15 cellular contexts compared by ENCODE assay signal in genomic region chr19:44972802-44973201, GRCh38. TPM values are rescaled to one million over a fixed set of nuclear protein-coding genes. Genes with fewer than 3 reads are reported as not detected.
A peak's percentile ranks its signal among the peaks of the same experiment; 100 is the strongest.
DNase-seq lines count a peak whose midpoint lies in the region; TF ChIP-seq lines count a peak whose summit lies in the region.
"Had no signal": no experiment of that assay in that cellular context is flagged by ENCODE, and none has a peak within 500 bp of the region (broad histone marks: within the 10 kb centered on the region; RNA-seq: fewer than 3 reads in every experiment).

No MANE protein-coding gene starts in this region.

- H3K27me3 Mint-ChIP-seq in neural progenitor cell (ENCODE audit: insufficient read depth, low read depth) (no peaks in the 10 kb centered on the region), endothelial cell (ENCODE audit: unreplicated experiment) (peaks cover 6% of the 10 kb centered on the region)
- H3K27me3 Mint-ChIP-seq: B cell had no signal

- H3K4me2 ChIP-seq in BLaER1 (no peak overlapping the region), neural progenitor cell (no peak overlapping the region)

- no peaks in the 10 kb centered on the region for H3K79me2 ChIP-seq in neural progenitor cell (ENCODE audit: low read depth)

- H2AFZ ChIP-seq in neural progenitor cell (replicated peaks) = no peak overlapping the region
- H2AFZ ChIP-seq: GM23248 had no signal

- H3K27ac ChIP-seq in BLaER1 (no peak overlapping the region), RWPE1 (0 out of 2 replicates have a peak overlapping the region, but pooled peaks have one; percentile 8), neural progenitor cell (no peak overlapping the region)
- H3K27ac ChIP-seq: C4-2B, GM23248 had no signal

- H3K36me3 ChIP-seq in BLaER1 (peaks cover 91% of the 10 kb centered on the region), neural progenitor cell (no peaks in the 10 kb centered on the region)

- H3K9ac ChIP-seq in BLaER1 (peak overlapping the region; percentile 33; the same call in 1 of the 2 replicates), neural progenitor cell (peak overlapping the region; percentile 13)
- H3K9ac ChIP-seq: GM23248 had no signal

- TF ChIP-seq CTCF in RWPE1 (conservative IDR thresholded peaks at IDR 0.05; ENCODE audit: low read depth) = no peak
- TF ChIP-seq CTCF in neural progenitor cell (IDR thresholded peaks at IDR 0.05) = no peak
- no peak for TF ChIP-seq CTCF in endothelial cell (IDR thresholded peaks at IDR 0.05; ENCODE audit: unreplicated experiment)

- H3K27ac Mint-ChIP-seq in neural progenitor cell (no peak overlapping the region), endothelial cell (ENCODE audit: unreplicated experiment) (no peak overlapping the region)
- H3K27ac Mint-ChIP-seq: CD8-positive, alpha-beta T cell had no signal

- no peaks in the 10 kb centered on the region for H3F3A ChIP-seq in neural progenitor cell (ENCODE audit: low read depth)

- DNase-seq in KBM-7 = peak; percentile 11
- no peak for DNase-seq in RWPE1 (ENCODE audit: low spot score)
- no peak for DNase-seq in neural progenitor cell (ENCODE audit: low spot score)
- no peak for DNase-seq in endothelial cell (ENCODE audit: low spot score)
- DNase-seq in activated effector memory CD4-positive, alpha-beta T cell treated with anti-CD3 and anti-CD28 coated beads, Interleukin-2, amount 50 U/mL, for 16 hours = no peak
- no peak for DNase-seq in NCI-H1930 (lab: John Stamatoyannopoulos, UW)
- DNase-seq: CD8-positive, alpha-beta T cell; COR-L47; DMS153; DMS79 treated with DMSO at 0.1 percent for 48 hours; EL; GM23248 had no signal

- CTCF ChIA-PET in RWPE1 (lab: Yijun Ruan, JAX) = no interaction called here

- H3K9me3 ChIP-seq in BLaER1 = no peaks in the 10 kb centered on the region
- H3K9me3 ChIP-seq in neural progenitor cell (ENCODE audit: low read depth) = no peaks in the 10 kb centered on the region

- H4K20me1 ChIP-seq in BLaER1 (peaks cover 31% of the 10 kb centered on the region), neural progenitor cell (ENCODE audit: low read depth) (no peaks in the 10 kb centered on the region)

- POLR2A ChIA-PET in RWPE1 (lab: Yijun Ruan, JAX; ENCODE audit: low non-redundant PET) = interaction anchor here (0.6 kb wide), 1 partner anchor 766 kb away, joined by 3 read pairs; no protein-coding TSS in a partner anchor

- H3K27me3 ChIP-seq in BLaER1 (no peaks in the 10 kb centered on the region), neural progenitor cell (no peaks in the 10 kb centered on the region)

- peaks cover 15% of the 10 kb centered on the region for H3K36me3 Mint-ChIP-seq in neural progenitor cell
- peaks cover 35% of the 10 kb centered on the region for H3K36me3 Mint-ChIP-seq in endothelial cell (ENCODE audit: low read depth, unreplicated experiment)

- H3K4me1 Mint-ChIP-seq in neural progenitor cell = no peaks in the 10 kb centered on the region
- H3K4me1 Mint-ChIP-seq in endothelial cell (ENCODE audit: unreplicated experiment) = no peaks in the 10 kb centered on the region

- H3K4me3 ChIP-seq in BLaER1 (no peak overlapping the region), neural progenitor cell (no peak overlapping the region)
- H3K4me3 ChIP-seq: GM23248 had no signal

- H3K9me3 Mint-ChIP-seq in neural progenitor cell (no peaks in the 10 kb centered on the region), endothelial cell (ENCODE audit: unreplicated experiment) (no peaks in the 10 kb centered on the region)
- H3K9me3 Mint-ChIP-seq: CD8-positive, alpha-beta T cell had no signal

- no peaks in the 10 kb centered on the region for H3K4me1 ChIP-seq in BLaER1
- no peaks in the 10 kb centered on the region for H3K4me1 ChIP-seq in neural progenitor cell

- in situ Hi-C loops in KBM-7 (cut with MboI; ENCODE audit: low pct_unique_long_range_greater_than_20kb, low sequenced_read_pairs) = no loop called here

- no peak overlapping the region for H3K4me3 Mint-ChIP-seq in neural progenitor cell
- H3K4me3 Mint-ChIP-seq in endothelial cell (ENCODE audit: unreplicated experiment) = no peak overlapping the region
- H3K4me3 Mint-ChIP-seq: B cell; CD8-positive, alpha-beta T cell had no signal

RNA-seq across cellular contexts. Expression of gene CLPTM1, which starts 17.6 kb away (rescaled TPM):
- 12.1 and 27.9 TPM in 2 replicates for total RNA-seq in neural progenitor cell (ENCODE audit: low replicate concordance)
- 144 TPM for total RNA-seq in endothelial cell (ENCODE audit: unreplicated experiment)

RNA-seq across cellular contexts. Expression of gene APOC2, which starts 27.0 kb away (rescaled TPM):
- total RNA-seq in neural progenitor cell (ENCODE audit: low replicate concordance) (not detected in 2 replicates), endothelial cell (ENCODE audit: unreplicated experiment) (not detected)
- total RNA-seq: B cell; CD8-positive, alpha-beta T cell; GM23248 had no signal

RNA-seq across cellular contexts. Expression of gene RELB, which starts 28.5 kb away (rescaled TPM):
- total RNA-seq in neural progenitor cell (ENCODE audit: low replicate concordance) (0.43 and 5.9 TPM in 2 replicates), endothelial cell (ENCODE audit: unreplicated experiment) (8.2 TPM)

RNA-seq across cellular contexts. Expression of gene APOC4, which starts 30.8 kb away (rescaled TPM):
- total RNA-seq in neural progenitor cell (ENCODE audit: low replicate concordance) (not detected in 2 replicates), endothelial cell (ENCODE audit: unreplicated experiment) (not detected)
- total RNA-seq: B cell; CD8-positive, alpha-beta T cell; GM23248 had no signal

RNA-seq across cellular contexts. Expression of gene APOC1, which starts 58.4 kb away (rescaled TPM):
- total RNA-seq in neural progenitor cell (ENCODE audit: low replicate concordance) = 16.1 and 17.6 TPM in 2 replicates
- total RNA-seq in endothelial cell (ENCODE audit: unreplicated experiment) = 44.8 TPM
- total RNA-seq: B cell; CD8-positive, alpha-beta T cell; GM23248 had no signal
